In genomic region chr3:131303848-131304247, GRCh38 we compare ENCODE assay signal across 18 cellular contexts.
A peak's percentile ranks its signal among the peaks of the same experiment; 100 is the strongest.
DNase-seq lines count a peak whose midpoint lies in the region; ATAC-seq, FAIRE-seq and TF ChIP-seq lines count a peak whose summit lies in the region.
"Had no signal": no experiment of that assay in that cellular context is flagged by ENCODE, and none has a peak within 500 bp of the region (broad histone marks: within the 10 kb centered on the region; RNA-seq: fewer than 3 reads in every experiment).

No MANE protein-coding gene starts in this region.

- CTCF ChIA-PET in HepG2 (lab: Yijun Ruan, JAX; ENCODE audit: low intra/inter-chr PET ratio, low total read pairs): no interaction called here
- CTCF ChIA-PET in mammary epithelial cell (lab: Charles Lee; ENCODE audit: low non-redundant PET): no interaction called here

- no peak for TF ChIP-seq CTCF in HepG2 (CRISPR knock-in tag; IDR thresholded peaks at IDR 0.05)
- TF ChIP-seq CTCF in right lobe of liver (IDR thresholded peaks at IDR 0.05): no peak
- TF ChIP-seq CTCF in mammary epithelial cell (conservative IDR thresholded peaks at IDR 0.05 in 1 of 2, IDR thresholded peaks at IDR 0.05 in 1 of 2; ENCODE audit: extremely low read depth in 1 of 2, insufficient read depth in 1 of 2, low read depth in 1 of 2, low read length in 2 of 2): no peak
- TF ChIP-seq CTCF in fibroblast of pulmonary artery (IDR thresholded peaks at IDR 0.05; ENCODE audit: low read length, missing control alignments): no peak

- H3K36me3 ChIP-seq in HepG2 (replicated peaks in 1 of 2; ENCODE audit: control insufficient read depth in 1 of 2, insufficient read depth in 2 of 2, low read length in 2 of 2) (no peaks in the 10 kb centered on the region), right lobe of liver (no peaks in the 10 kb centered on the region), mammary epithelial cell (ENCODE audit: insufficient read depth, low read length) (no peaks in the 10 kb centered on the region)

- FAIRE-seq in HepG2 (lab: Jason Lieb, UNC): no peak
- FAIRE-seq: A204.1, GM12878 had no signal

- TF ChIP-seq RAD21 in HepG2 (CRISPR knock-in tag; IDR thresholded peaks at IDR 0.05): no peak

- H3K4me3 ChIP-seq in HepG2 (replicated peaks in 1 of 3; ENCODE audit: insufficient read depth in 1 of 3, low read depth in 2 of 3, low read length in 3 of 3) (no peak overlapping the region), right lobe of liver (no peak overlapping the region), mammary epithelial cell (replicated peaks in 1 of 3; ENCODE audit: insufficient read depth in 1 of 3, low read depth in 2 of 3, low read length in 3 of 3) (no peak overlapping the region), fibroblast of pulmonary artery (replicated peaks; ENCODE audit: low read depth, low read length) (no peak overlapping the region)
- H3K4me3 ChIP-seq: GM12878 had no signal

- H3K4me2 ChIP-seq in HepG2 (ENCODE audit: low read depth, low read length) (no peak overlapping the region), mammary epithelial cell (ENCODE audit: insufficient read depth, low read depth, low read length) (no peak overlapping the region)

- BruUV-seq in HepG2 (replicated peaks; lab: Mats Ljungman, UMichigan) (no TSS peak), mammary epithelial cell (replicated peaks; lab: Mats Ljungman, UMichigan) (no TSS peak)

- no peak overlapping the region for H3K27ac ChIP-seq in HepG2 (ENCODE audit: extremely low read length, insufficient read depth, low read length)
- H3K27ac ChIP-seq in right lobe of liver: no peak overlapping the region
- H3K27ac ChIP-seq in mammary epithelial cell (ENCODE audit: insufficient read depth, low read depth, low read length): no peak overlapping the region

- H2AFZ ChIP-seq in HepG2 (ENCODE audit: low read length): no peak overlapping the region
- no peak overlapping the region for H2AFZ ChIP-seq in mammary epithelial cell (ENCODE audit: low read depth, low read length)

- H3K9me3 ChIP-seq in HepG2 (ENCODE audit: low read length) (no peaks in the 10 kb centered on the region), right lobe of liver (no peaks in the 10 kb centered on the region), mammary epithelial cell (replicated peaks; ENCODE audit: insufficient read depth, low read length) (no peaks in the 10 kb centered on the region)

- dilution Hi-C loops in mammary epithelial cell (cut with HindIII; ENCODE audit: low sequenced_read_pairs): no loop called here

- DNase-seq in HepG2 (ENCODE audit: low spot score): no peak
- no peak for DNase-seq in right lobe of liver
- DNase-seq in mammary epithelial cell: peak; percentile 18
- DNase-seq in fibroblast of pulmonary artery (ENCODE audit: low read depth): peak; percentile 33
- no peak for DNase-seq in G401 (ENCODE audit: low spot score)
- no peak for DNase-seq in activated CD4-positive, alpha-beta T cell treated with anti-CD3 and anti-CD28 coated beads for 4 hours
- DNase-seq in left lobe of liver (ENCODE audit: low spot score): no peak
- DNase-seq: COR-L47, DMS153, GOT3, Karpas-422, MV-4-11, NCI-H1417 treated with DMSO at 0.1 percent for 48 hours, NCI-H2029 treated with DMSO at 0.1 percent for 48 hours, NCI-H524 treated with DMSO at 0.1 percent for 48 hours had no signal

- ATAC-seq in HepG2 (no peak), right lobe of liver (no peak), GM18870 (IDR thresholded peaks at IDR 0.05; ENCODE audit: unreplicated experiment) (no peak), left lobe of liver (no peak)
- ATAC-seq: GM12878 had no signal

- in situ Hi-C loops in HepG2 (cut with HindIII; ENCODE audit: extremely low pct_ligation_motif_present, low pct_unique_long_range_greater_than_20kb): no loop called here
- in situ Hi-C loops in mammary epithelial cell (cut with MboI; ENCODE audit: low sequenced_read_pairs in 2 of 2): no loop called here
- in situ Hi-C loops in G401 (cut with HindIII; ENCODE audit: low sequenced_read_pairs): no loop called here

- H4K20me1 ChIP-seq in HepG2 (ENCODE audit: insufficient read depth, low read length) (no peaks in the 10 kb centered on the region), mammary epithelial cell (ENCODE audit: insufficient read depth, low read length) (no peaks in the 10 kb centered on the region)

- TF ChIP-seq POLR2A in HepG2 (IDR thresholded peaks at IDR 0.05; ENCODE audit: insufficient read depth in 1 of 2, low read depth in 2 of 2, low read length in 2 of 2) (no peak), right lobe of liver (IDR thresholded peaks at IDR 0.05) (no peak)

- intact Hi-C loops in HepG2 (cut with micrococcal nuclease; ENCODE audit: unreplicated experiment) (no loop called here), right lobe of liver (cut with DNase I) (no loop called here), mammary epithelial cell (cut with micrococcal nuclease) (no loop called here)

- H3K79me2 ChIP-seq in HepG2 (ENCODE audit: insufficient read depth, low read length): no peaks in the 10 kb centered on the region
- H3K79me2 ChIP-seq in mammary epithelial cell (ENCODE audit: insufficient read depth, low read length): no peaks in the 10 kb centered on the region

- TF ChIP-seq EP300 in HepG2 (IDR thresholded peaks at IDR 0.05; ENCODE audit: low read depth in 2 of 2, low read length in 2 of 2): no peak
- TF ChIP-seq EP300 in HepG2 (CRISPR knock-in tag; IDR thresholded peaks at IDR 0.05; ENCODE audit: borderline replicate concordance): no peak

- H3K27me3 ChIP-seq in HepG2 (ENCODE audit: control insufficient read depth in 1 of 2, insufficient read depth in 2 of 2, low read length in 2 of 2): no peaks in the 10 kb centered on the region
- no peaks in the 10 kb centered on the region for H3K27me3 ChIP-seq in right lobe of liver
- H3K27me3 ChIP-seq in mammary epithelial cell (ENCODE audit: insufficient read depth, low read length): no peaks in the 10 kb centered on the region

- POLR2A ChIA-PET in HepG2 (lab: Yijun Ruan, JAX): no interaction called here

- H3K9ac ChIP-seq in HepG2 (ENCODE audit: insufficient read depth, low read depth, low read length): no peak overlapping the region
- no peak overlapping the region for H3K9ac ChIP-seq in mammary epithelial cell (ENCODE audit: insufficient read depth, low read length)

- H3K4me1 ChIP-seq in HepG2 (ENCODE audit: insufficient read depth, low read length) (no peaks in the 10 kb centered on the region), right lobe of liver (no peaks in the 10 kb centered on the region), mammary epithelial cell (ENCODE audit: insufficient read depth, low read length) (no peaks in the 10 kb centered on the region)

TF ChIP-seq in HepG2, 621 proteins besides CTCF, POLR2A, EP300 and RAD21:
- TF ChIP-seq MAFK (conservative IDR thresholded peaks at IDR 0.05 in 1 of 2, IDR thresholded peaks at IDR 0.05 in 1 of 2; ENCODE audit: low read length in 2 of 2) (no peak), ATM (IDR thresholded peaks at IDR 0.05; ENCODE audit: borderline replicate concordance) (no peak), HNF4A (CRISPR knock-in tag; IDR thresholded peaks at IDR 0.05) (no peak), ZNF276 (CRISPR knock-in tag; IDR thresholded peaks at IDR 0.05; ENCODE audit: low read depth) (no peak), HNRNPL (IDR thresholded peaks at IDR 0.05; ENCODE audit: low read depth, low read length) (no peak), CREB1 (IDR thresholded peaks at IDR 0.05) (0 out of 2 replicates have a peak, but pooled peaks have one; percentile 30), CREB1 (CRISPR knock-in tag; IDR thresholded peaks at IDR 0.05) (no peak), PTBP1 (IDR thresholded peaks at IDR 0.05; ENCODE audit: low read depth, low read length, poor library complexity, severe bottlenecking) (no peak), ZBTB42 (CRISPR knock-in tag; IDR thresholded peaks at IDR 0.05) (no peak)

Comparison
In these comparisons a context has a peak if more than half of its experiments do, and no peak if none do; other contexts are left out.
1. DNase-seq: peak in mammary epithelial cell (single experiment) and fibroblast of pulmonary artery (single experiment); none in HepG2 (single experiment), right lobe of liver (0 of 3), G401 (single experiment), activated CD4-positive, alpha-beta T cell treated with anti-CD3 and anti-CD28 coated beads for 4 hours (0 of 2) and left lobe of liver (single experiment).